Comparison of ENCODE assay signal across 1 cellular context in the genomic region with DNA sequence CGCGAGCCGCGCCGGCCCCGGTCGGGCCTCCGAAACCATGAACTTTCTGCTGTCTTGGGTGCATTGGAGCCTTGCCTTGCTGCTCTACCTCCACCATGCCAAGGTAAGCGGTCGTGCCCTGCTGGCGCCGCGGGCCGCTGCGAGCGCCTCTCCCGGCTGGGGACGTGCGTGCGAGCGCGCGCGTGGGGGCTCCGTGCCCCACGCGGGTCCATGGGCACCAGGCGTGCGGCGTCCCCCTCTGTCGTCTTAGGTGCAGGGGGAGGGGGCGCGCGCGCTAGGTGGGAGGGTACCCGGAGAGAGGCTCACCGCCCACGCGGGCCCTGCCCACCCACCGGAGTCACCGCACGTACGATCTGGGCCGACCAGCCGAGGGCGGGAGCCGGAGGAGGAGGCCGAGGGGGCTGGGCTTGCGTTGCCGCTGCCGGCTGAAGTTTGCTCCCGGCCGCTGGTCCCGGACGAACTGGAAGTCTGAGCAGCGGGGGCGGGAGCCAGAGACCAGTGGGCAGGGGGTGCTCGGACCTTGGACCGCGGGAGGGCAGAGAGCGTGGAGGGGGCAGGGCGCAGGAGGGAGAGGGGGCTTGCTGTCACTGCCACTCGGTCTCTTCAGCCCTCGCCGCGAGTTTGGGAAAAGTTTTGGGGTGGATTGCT.
TF ChIP-seq lines count a peak whose summit lies in the region.

No MANE protein-coding gene starts in this region.

TF ChIP-seq in HepG2, 621 proteins besides CTCF, POLR2A, EP300 and RAD21 (continued from another document and continues in another):
- TF ChIP-seq KIAA2018 (CRISPR knock-in tag; IDR thresholded peaks at IDR 0.05; ENCODE audit: borderline replicate concordance) (no peak), KDM2A (CRISPR knock-in tag; IDR thresholded peaks at IDR 0.05; ENCODE audit: borderline replicate concordance, low read depth) (peak; percentile 80; the same call in 1 of the 2 replicates), ZNF501 (CRISPR knock-in tag; IDR thresholded peaks at IDR 0.05) (peak; percentile 10; the same call in 1 of the 2 replicates), RBM39 (IDR thresholded peaks at IDR 0.05; ENCODE audit: low read depth, low read length, poor library complexity, severe bottlenecking) (peak; percentile 97), ATF7 (IDR thresholded peaks at IDR 0.05) (no peak), ATF7 (CRISPR knock-in tag; IDR thresholded peaks at IDR 0.05) (no peak), BRCA1 (CRISPR knock-in tag; IDR thresholded peaks at IDR 0.05) (no peak), KLF16 (CRISPR knock-in tag; IDR thresholded peaks at IDR 0.05) (peak; percentile 68 to 80; a peak in 1 of 4 replicates), SMC3 (IDR thresholded peaks at IDR 0.05; ENCODE audit: low read length) (no peak), ZNF878 (CRISPR knock-in tag; IDR thresholded peaks at IDR 0.05) (no peak), ZNF660 (CRISPR knock-in tag; IDR thresholded peaks at IDR 0.05; ENCODE audit: borderline replicate concordance, low read depth) (no peak), ZNF44 (CRISPR knock-in tag; IDR thresholded peaks at IDR 0.05) (no peak), ZBTB38 (CRISPR knock-in tag; IDR thresholded peaks at IDR 0.05) (peak; percentile 53; the same call in 1 of the 2 replicates), ZFP91 (CRISPR knock-in tag; IDR thresholded peaks at IDR 0.05; ENCODE audit: borderline replicate concordance) (peak; percentile 91), FOXO4 (CRISPR knock-in tag; conservative IDR thresholded peaks at IDR 0.05) (no peak), HNF4A (CRISPR knock-in tag; IDR thresholded peaks at IDR 0.05) (peak; percentile 98), CHCHD3 (CRISPR knock-in tag; IDR thresholded peaks at IDR 0.05) (no peak), ZNF180 (CRISPR knock-in tag; IDR thresholded peaks at IDR 0.05; ENCODE audit: borderline replicate concordance, low read depth) (no peak), FIP1L1 (IDR thresholded peaks at IDR 0.05; ENCODE audit: borderline replicate concordance, insufficient read depth, low read depth, low read length) (no peak; the same call in 1 of the 2 replicates), ZSCAN31 (CRISPR knock-in tag; IDR thresholded peaks at IDR 0.05; ENCODE audit: low read depth) (peak; percentile 93; the same call in 1 of the 2 replicates), PRPF4 (IDR thresholded peaks at IDR 0.05; ENCODE audit: low read depth, low read length, poor library complexity, severe bottlenecking) (no peak), HNRNPL (IDR thresholded peaks at IDR 0.05; ENCODE audit: low read depth, low read length) (peak; percentile 90), TCF7L2 (IDR thresholded peaks at IDR 0.05; ENCODE audit: low read depth, low read length) (no peak), PAWR (CRISPR knock-in tag; IDR thresholded peaks at IDR 0.05; ENCODE audit: borderline replicate concordance) (no peak), SMARCC2 (IDR thresholded peaks at IDR 0.05) (no peak)
- TF ChIP-seq, protein P1, sequence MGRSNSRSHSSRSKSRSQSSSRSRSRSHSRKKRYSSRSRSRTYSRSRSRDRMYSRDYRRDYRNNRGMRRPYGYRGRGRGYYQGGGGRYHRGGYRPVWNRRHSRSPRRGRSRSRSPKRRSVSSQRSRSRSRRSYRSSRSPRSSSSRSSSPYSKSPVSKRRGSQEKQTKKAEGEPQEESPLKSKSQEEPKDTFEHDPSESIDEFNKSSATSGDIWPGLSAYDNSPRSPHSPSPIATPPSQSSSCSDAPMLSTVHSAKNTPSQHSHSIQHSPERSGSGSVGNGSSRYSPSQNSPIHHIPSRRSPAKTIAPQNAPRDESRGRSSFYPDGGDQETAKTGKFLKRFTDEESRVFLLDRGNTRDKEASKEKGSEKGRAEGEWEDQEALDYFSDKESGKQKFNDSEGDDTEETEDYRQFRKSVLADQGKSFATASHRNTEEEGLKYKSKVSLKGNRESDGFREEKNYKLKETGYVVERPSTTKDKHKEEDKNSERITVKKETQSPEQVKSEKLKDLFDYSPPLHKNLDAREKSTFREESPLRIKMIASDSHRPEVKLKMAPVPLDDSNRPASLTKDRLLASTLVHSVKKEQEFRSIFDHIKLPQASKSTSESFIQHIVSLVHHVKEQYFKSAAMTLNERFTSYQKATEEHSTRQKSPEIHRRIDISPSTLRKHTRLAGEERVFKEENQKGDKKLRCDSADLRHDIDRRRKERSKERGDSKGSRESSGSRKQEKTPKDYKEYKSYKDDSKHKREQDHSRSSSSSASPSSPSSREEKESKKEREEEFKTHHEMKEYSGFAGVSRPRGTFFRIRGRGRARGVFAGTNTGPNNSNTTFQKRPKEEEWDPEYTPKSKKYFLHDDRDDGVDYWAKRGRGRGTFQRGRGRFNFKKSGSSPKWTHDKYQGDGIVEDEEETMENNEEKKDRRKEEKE (IDR thresholded peaks at IDR 0.05), result no peak
- TF ChIP-seq, protein P2, sequence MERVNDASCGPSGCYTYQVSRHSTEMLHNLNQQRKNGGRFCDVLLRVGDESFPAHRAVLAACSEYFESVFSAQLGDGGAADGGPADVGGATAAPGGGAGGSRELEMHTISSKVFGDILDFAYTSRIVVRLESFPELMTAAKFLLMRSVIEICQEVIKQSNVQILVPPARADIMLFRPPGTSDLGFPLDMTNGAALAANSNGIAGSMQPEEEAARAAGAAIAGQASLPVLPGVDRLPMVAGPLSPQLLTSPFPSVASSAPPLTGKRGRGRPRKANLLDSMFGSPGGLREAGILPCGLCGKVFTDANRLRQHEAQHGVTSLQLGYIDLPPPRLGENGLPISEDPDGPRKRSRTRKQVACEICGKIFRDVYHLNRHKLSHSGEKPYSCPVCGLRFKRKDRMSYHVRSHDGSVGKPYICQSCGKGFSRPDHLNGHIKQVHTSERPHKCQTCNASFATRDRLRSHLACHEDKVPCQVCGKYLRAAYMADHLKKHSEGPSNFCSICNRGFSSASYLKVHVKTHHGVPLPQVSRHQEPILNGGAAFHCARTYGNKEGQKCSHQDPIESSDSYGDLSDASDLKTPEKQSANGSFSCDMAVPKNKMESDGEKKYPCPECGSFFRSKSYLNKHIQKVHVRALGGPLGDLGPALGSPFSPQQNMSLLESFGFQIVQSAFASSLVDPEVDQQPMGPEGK (CRISPR knock-in tag; IDR thresholded peaks at IDR 0.05), result peak; percentile 97
- TF ChIP-seq, protein P3, sequence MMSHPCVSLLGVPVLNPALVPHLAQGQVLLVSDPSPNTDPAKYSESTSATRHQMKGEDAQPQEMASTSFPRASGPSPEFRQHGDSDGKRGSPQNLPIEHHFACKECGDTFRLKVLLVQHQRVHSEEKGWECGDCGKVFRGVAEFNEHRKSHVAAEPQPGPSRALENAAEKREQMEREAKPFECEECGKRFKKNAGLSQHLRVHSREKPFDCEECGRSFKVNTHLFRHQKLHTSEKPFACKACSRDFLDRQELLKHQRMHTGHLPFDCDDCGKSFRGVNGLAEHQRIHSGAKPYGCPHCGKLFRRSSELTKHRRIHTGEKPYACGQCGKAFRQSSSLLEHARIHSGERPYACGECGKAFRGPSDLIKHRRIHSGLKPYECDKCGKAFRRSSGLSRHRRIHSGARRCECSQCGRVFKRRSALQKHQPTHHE (CRISPR knock-in tag; IDR thresholded peaks at IDR 0.05; ENCODE audit: borderline replicate concordance), result 0 out of 2 replicates have a peak, but pooled peaks have one; percentile 23
- TF ChIP-seq, protein P4, sequence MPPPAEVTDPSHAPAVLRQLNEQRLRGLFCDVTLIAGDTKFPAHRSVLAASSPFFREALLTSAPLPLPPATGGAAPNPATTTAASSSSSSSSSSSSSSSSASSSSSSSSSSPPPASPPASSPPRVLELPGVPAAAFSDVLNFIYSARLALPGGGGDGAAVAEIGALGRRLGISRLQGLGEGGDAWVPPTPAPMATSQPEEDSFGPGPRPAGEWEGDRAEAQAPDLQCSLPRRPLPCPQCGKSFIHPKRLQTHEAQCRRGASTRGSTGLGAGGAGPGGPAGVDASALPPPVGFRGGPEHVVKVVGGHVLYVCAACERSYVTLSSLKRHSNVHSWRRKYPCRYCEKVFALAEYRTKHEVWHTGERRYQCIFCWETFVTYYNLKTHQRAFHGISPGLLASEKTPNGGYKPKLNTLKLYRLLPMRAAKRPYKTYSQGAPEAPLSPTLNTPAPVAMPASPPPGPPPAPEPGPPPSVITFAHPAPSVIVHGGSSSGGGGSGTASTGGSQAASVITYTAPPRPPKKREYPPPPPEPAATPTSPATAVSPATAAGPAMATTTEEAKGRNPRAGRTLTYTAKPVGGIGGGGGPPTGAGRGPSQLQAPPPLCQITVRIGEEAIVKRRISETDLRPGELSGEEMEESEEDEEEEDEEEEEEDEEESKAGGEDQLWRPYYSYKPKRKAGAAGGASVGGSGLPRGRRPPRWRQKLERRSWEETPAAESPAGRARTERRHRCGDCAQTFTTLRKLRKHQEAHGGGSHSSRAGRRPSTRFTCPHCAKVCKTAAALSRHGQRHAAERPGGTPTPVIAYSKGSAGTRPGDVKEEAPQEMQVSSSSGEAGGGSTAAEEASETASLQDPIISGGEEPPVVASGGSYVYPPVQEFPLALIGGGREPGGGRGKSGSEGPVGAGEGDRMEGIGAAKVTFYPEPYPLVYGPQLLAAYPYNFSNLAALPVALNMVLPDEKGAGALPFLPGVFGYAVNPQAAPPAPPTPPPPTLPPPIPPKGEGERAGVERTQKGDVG (CRISPR knock-in tag; IDR thresholded peaks at IDR 0.05; ENCODE audit: borderline replicate concordance), result peak; percentile 73; the same call in 1 of the 2 replicates
